Comparison of ENCODE assay signal across 24 cellular contexts in genomic region chr19:6383188-6383587, GRCh38.
"Had no signal": no experiment of that assay in that cellular context is flagged by ENCODE, and none has a peak within 500 bp of the region (broad histone marks: within the 10 kb centered on the region; RNA-seq: fewer than 3 reads in every experiment).

No MANE protein-coding gene starts in this region.

- H3K4me1 ChIP-seq: SJSA1 had no signal

- H3K4me3 ChIP-seq: SJSA1 had no signal

- DNase-seq: activated CD4-positive, alpha-beta T cell treated with anti-CD3 and anti-CD28 coated beads for 48 hours; activated CD4-positive, alpha-beta T cell treated with anti-CD3 and anti-CD28 coated beads, Interleukin-2, amount 50 U/mL, for 4 hours; activated CD8-positive, alpha-beta memory T cell treated with anti-CD3 and anti-CD28 coated beads, Interleukin-2, amount 50 U/mL, for 48 hours; activated CD8-positive, alpha-beta T cell treated with anti-CD3 and anti-CD28 coated beads, Interleukin-2, amount 10 ng/mL, durations not matched to agents 7 days and 5 days; activated naive CD4-positive, alpha-beta T cell; activated T-cell treated with anti-CD3 and anti-CD28 coated beads, Interleukin-2, amount 50 U/mL, for 1 hour; amygdala; MM.1S; NCI-H1105; NCI-H1436; NCI-H187; NCI-H2081 treated with DMSO at 0.1 percent for 48 hours; NCI-H446; NCI-H524; PC-3; SHP77; SW 1271 had no signal

- H3K9me3 ChIP-seq: SJSA1 had no signal

- ATAC-seq: activated CD4-positive, CD25-positive, alpha-beta regulatory T cell treated with anti-CD3 and anti-CD28 coated beads, Interleukin-2, amount 50 U/mL, for 24 hours; activated CD8-positive, alpha-beta T cell treated with anti-CD3 and anti-CD28 coated beads, Interleukin-2, amount 10 ng/mL, durations not matched to agents 7 days and 5 days; PC-3; SK-N-SH treated with all-trans-retinoic acid at 6 μM for 48 hours had no signal

- H3K27me3 Mint-ChIP-seq: activated naive CD8-positive, alpha-beta T cell; brain had no signal

- H3K27ac ChIP-seq: SJSA1 had no signal

- H3K27me3 ChIP-seq: SJSA1 had no signal

- H3K4me3 Mint-ChIP-seq: activated CD8-positive, alpha-beta T cell treated with anti-CD3 and anti-CD28 coated beads, Interleukin-2, amount 10 ng/mL, durations not matched to agents 7 days and 5 days; activated naive CD8-positive, alpha-beta T cell; brain had no signal

- H3K27ac Mint-ChIP-seq: activated CD8-positive, alpha-beta T cell treated with anti-CD3 and anti-CD28 coated beads, Interleukin-2, amount 10 ng/mL, durations not matched to agents 7 days and 5 days; activated naive CD8-positive, alpha-beta T cell; brain had no signal

- FAIRE-seq: astrocyte, RCC 7860 had no signal
